Comparison of ENCODE assay signal across 9 cellular contexts in genomic region chr7:44046321-44047061, GRCh38. TPM values are rescaled to one million over a fixed set of nuclear protein-coding genes. Genes with fewer than 3 reads are reported as not detected.
DNase-seq lines count a peak whose midpoint lies in the region; ATAC-seq, FAIRE-seq and TF ChIP-seq lines count a peak whose summit lies in the region.
"Had no signal": no experiment of that assay in that cellular context is flagged by ENCODE, and none has a peak within 500 bp of the region (broad histone marks: within the 10 kb centered on the region; RNA-seq: fewer than 3 reads in every experiment).

No MANE protein-coding gene starts in this region.

- H3K27me3 ChIP-seq in BLaER1 treated with 17β-estradiol and CSF1 and Interleukin-3, amounts not matched to agents 10 nM and 100 nM, result no peaks in the 10 kb centered on the region
- H3K27me3 ChIP-seq in tibial nerve, result no peaks in the 10 kb centered on the region

- H4K20me1 ChIP-seq in BLaER1 treated with 17β-estradiol and CSF1 and Interleukin-3, amounts not matched to agents 10 nM and 100 nM, result peaks cover 41 to 64% (median 60%) of the 10 kb centered on the region in 11 experiments; a peak in 21 of 22 replicates

- H3K9ac ChIP-seq in BLaER1 treated with 17β-estradiol and CSF1 and Interleukin-3, amounts not matched to agents 10 nM and 100 nM, result peak overlapping the region; percentile 86 to 96 (median 90); a peak in 21 of 22 replicates
- H3K9ac ChIP-seq: parathyroid adenoma had no signal

- peaks cover 31 to 52% (median 36%) of the 10 kb centered on the region in 11 experiments for H3K36me3 ChIP-seq in BLaER1 treated with 17β-estradiol and CSF1 and Interleukin-3, amounts not matched to agents 10 nM and 100 nM
- peaks cover 2 to 32% (median 10%) of the 10 kb centered on the region in 3 donors for H3K36me3 ChIP-seq in tibial nerve

- no peaks in the 10 kb centered on the region for H3K9me3 Mint-ChIP-seq in activated T-helper 1 cell treated with anti-CD3 and anti-CD28 coated beads, Interleukin-12 subunit alpha, Interleukin-12 subunit beta, Interleukin-2, Interleukin-4 antibody, amounts not matched to agents 30 ng/mL and 10 ng/mL and 1 ng/mL, durations not matched to agents 14 hours and 24 hours and 36 hours
- H3K9me3 Mint-ChIP-seq in osteocyte (ENCODE audit: unreplicated experiment), result no peaks in the 10 kb centered on the region

- intact Hi-C loops in activated T-helper 1 cell treated with anti-CD3 and anti-CD28 coated beads, Interleukin-12 subunit alpha, Interleukin-12 subunit beta, Interleukin-2, Interleukin-4 antibody, amounts not matched to agents 30 ng/mL and 10 ng/mL and 1 ng/mL, durations not matched to agents 14 hours and 24 hours and 36 hours (cut with micrococcal nuclease), result no loop called here

- H3K27me3 Mint-ChIP-seq in activated T-helper 1 cell treated with anti-CD3 and anti-CD28 coated beads, Interleukin-12 subunit alpha, Interleukin-12 subunit beta, Interleukin-2, Interleukin-4 antibody, amounts not matched to agents 30 ng/mL and 10 ng/mL and 1 ng/mL, durations not matched to agents 14 hours and 24 hours and 36 hours (ENCODE audit: insufficient read depth), result no peaks in the 10 kb centered on the region
- H3K27me3 Mint-ChIP-seq in osteocyte (ENCODE audit: unreplicated experiment), result no peaks in the 10 kb centered on the region

- H3K4me3 ChIP-seq in BLaER1 treated with 17β-estradiol and CSF1 and Interleukin-3, amounts not matched to agents 10 nM and 100 nM, result peak overlapping the region; percentile 76 to 98 (median 89); a peak in 19 of 20 replicates
- no peak overlapping the region for H3K4me3 ChIP-seq in tibial nerve

- peak overlapping the region; percentile 92 for H3K4me3 Mint-ChIP-seq in activated T-helper 1 cell treated with anti-CD3 and anti-CD28 coated beads, Interleukin-12 subunit alpha, Interleukin-12 subunit beta, Interleukin-2, Interleukin-4 antibody, amounts not matched to agents 30 ng/mL and 10 ng/mL and 1 ng/mL, durations not matched to agents 14 hours and 24 hours and 36 hours
- H3K4me3 Mint-ChIP-seq in osteocyte (ENCODE audit: unreplicated experiment), result peak overlapping the region; percentile 82

- peaks cover 43 to 71% (median 70%) of the 10 kb centered on the region in 10 experiments for H3K4me1 ChIP-seq in BLaER1 treated with 17β-estradiol and CSF1 and Interleukin-3, amounts not matched to agents 10 nM and 100 nM
- peaks cover 0 to 47% (median 20%) of the 10 kb centered on the region in 4 donors for H3K4me1 ChIP-seq in tibial nerve

- H3K4me2 ChIP-seq in BLaER1 treated with 17β-estradiol and CSF1 and Interleukin-3, amounts not matched to agents 10 nM and 100 nM, result peak overlapping the region; percentile 89 to 100 (median 99)

- H3K36me3 Mint-ChIP-seq in activated T-helper 1 cell treated with anti-CD3 and anti-CD28 coated beads, Interleukin-12 subunit alpha, Interleukin-12 subunit beta, Interleukin-2, Interleukin-4 antibody, amounts not matched to agents 30 ng/mL and 10 ng/mL and 1 ng/mL, durations not matched to agents 14 hours and 24 hours and 36 hours (ENCODE audit: low read depth), result peaks cover 31% of the 10 kb centered on the region
- peaks cover 9% of the 10 kb centered on the region for H3K36me3 Mint-ChIP-seq in osteocyte (ENCODE audit: unreplicated experiment)

- DNase-seq in activated T-helper 1 cell treated with anti-CD3 and anti-CD28 coated beads, Interleukin-12 subunit alpha, Interleukin-12 subunit beta, Interleukin-2, Interleukin-4 antibody, amounts not matched to agents 30 ng/mL and 10 ng/mL and 1 ng/mL, durations not matched to agents 14 hours and 24 hours and 36 hours (ENCODE audit: low spot score), result no peak
- no peak for DNase-seq in osteocyte (ENCODE audit: extremely low spot score, unreplicated experiment)
- no peak for DNase-seq in tibial nerve (ENCODE audit: low spot score in 2 of 2)
- DNase-seq in NCI-H1694 treated with DMSO at 0.1 percent for 48 hours (lab: John Stamatoyannopoulos, UW), result no peak
- no peak for DNase-seq in urothelium cell line (ENCODE audit: low spot score)

- TF ChIP-seq EP300 in tibial nerve (IDR thresholded peaks at IDR 0.05), result no peak

- H3K4me1 Mint-ChIP-seq in activated T-helper 1 cell treated with anti-CD3 and anti-CD28 coated beads, Interleukin-12 subunit alpha, Interleukin-12 subunit beta, Interleukin-2, Interleukin-4 antibody, amounts not matched to agents 30 ng/mL and 10 ng/mL and 1 ng/mL, durations not matched to agents 14 hours and 24 hours and 36 hours (ENCODE audit: low read depth), result peaks cover 61% of the 10 kb centered on the region
- H3K4me1 Mint-ChIP-seq in osteocyte (ENCODE audit: unreplicated experiment), result peaks cover 26% of the 10 kb centered on the region

- peak overlapping the region; percentile 87 for H3K27ac Mint-ChIP-seq in activated T-helper 1 cell treated with anti-CD3 and anti-CD28 coated beads, Interleukin-12 subunit alpha, Interleukin-12 subunit beta, Interleukin-2, Interleukin-4 antibody, amounts not matched to agents 30 ng/mL and 10 ng/mL and 1 ng/mL, durations not matched to agents 14 hours and 24 hours and 36 hours
- H3K27ac Mint-ChIP-seq in osteocyte (ENCODE audit: unreplicated experiment), result peak overlapping the region; percentile 35

- TF ChIP-seq CTCF in osteocyte (IDR thresholded peaks at IDR 0.05) (no peak), tibial nerve (IDR thresholded peaks at IDR 0.05) (no peak)

- H3K27ac ChIP-seq in BLaER1 treated with 17β-estradiol and CSF1 and Interleukin-3, amounts not matched to agents 10 nM and 100 nM, result peak overlapping the region; percentile 31 to 94 (median 86); a peak in 21 of 22 replicates
- H3K27ac ChIP-seq in tibial nerve, result peak overlapping the region in 1 of 4 donors; percentile 22
- H3K27ac ChIP-seq: parathyroid adenoma had no signal

- H3K9me3 ChIP-seq in BLaER1 treated with 17β-estradiol and CSF1 and Interleukin-3, amounts not matched to agents 10 nM and 100 nM (replicated peaks in 1 of 11), result no peaks in the 10 kb centered on the region
- no peaks in the 10 kb centered on the region for H3K9me3 ChIP-seq in tibial nerve

- no peak for TF ChIP-seq POLR2A in tibial nerve (IDR thresholded peaks at IDR 0.05)

- WGBS in tibial nerve, 2 donors, result 69 to 79% methylated on average over 8 of the region's 8 CpGs

- ATAC-seq in GM19351 (IDR thresholded peaks at IDR 0.05; ENCODE audit: unreplicated experiment), result peak; percentile 47
- peak; percentile 49 for ATAC-seq in HG03457 (IDR thresholded peaks at IDR 0.05; ENCODE audit: unreplicated experiment)

- no peak for FAIRE-seq in urothelium cell line (lab: Jason Lieb, UNC)

RNA-seq across cellular contexts. Expression of gene DBNL, which starts 2.0 kb away (rescaled TPM):
- total RNA-seq in activated T-helper 1 cell treated with anti-CD3 and anti-CD28 coated beads, Interleukin-12 subunit alpha, Interleukin-12 subunit beta, Interleukin-2, Interleukin-4 antibody, amounts not matched to agents 30 ng/mL and 10 ng/mL and 1 ng/mL, durations not matched to agents 14 hours and 24 hours and 36 hours, result 140 TPM in 2 replicates
- total RNA-seq in osteocyte (94.5 and 106 TPM in 2 replicates), tibial nerve (100 to 1,000 TPM; 113 to 139 (median 126) TPM)

RNA-seq across cellular contexts. Expression of gene PGAM2, which starts 18.9 kb away (rescaled TPM):
- total RNA-seq in activated T-helper 1 cell treated with anti-CD3 and anti-CD28 coated beads, Interleukin-12 subunit alpha, Interleukin-12 subunit beta, Interleukin-2, Interleukin-4 antibody, amounts not matched to agents 30 ng/mL and 10 ng/mL and 1 ng/mL, durations not matched to agents 14 hours and 24 hours and 36 hours, result 0.42 and 0.78 TPM in 2 replicates
- total RNA-seq in osteocyte, result 0.97 TPM in 1 of 2 replicates, not detected in the other
- total RNA-seq in tibial nerve, result under 1 TPM in 1 of 4 donors, not detected in 3; 0.98 TPM

RNA-seq across cellular contexts. Expression of gene POLM, which starts 35.8 kb away (rescaled TPM):
- 36.9 and 41.7 TPM in 2 replicates for total RNA-seq in activated T-helper 1 cell treated with anti-CD3 and anti-CD28 coated beads, Interleukin-12 subunit alpha, Interleukin-12 subunit beta, Interleukin-2, Interleukin-4 antibody, amounts not matched to agents 30 ng/mL and 10 ng/mL and 1 ng/mL, durations not matched to agents 14 hours and 24 hours and 36 hours
- total RNA-seq in osteocyte, result 29.3 and 31.9 TPM in 2 replicates
- total RNA-seq in tibial nerve, result 100 to 1,000 TPM in 1 of 4 donors, 10 to 100 TPM in 3; 31.0 to 104 (median 89.5) TPM

RNA-seq across cellular contexts. Expression of gene SPDYE1, which starts 48.8 kb away (rescaled TPM):
- not detected in 2 replicates for total RNA-seq in activated T-helper 1 cell treated with anti-CD3 and anti-CD28 coated beads, Interleukin-12 subunit alpha, Interleukin-12 subunit beta, Interleukin-2, Interleukin-4 antibody, amounts not matched to agents 30 ng/mL and 10 ng/mL and 1 ng/mL, durations not matched to agents 14 hours and 24 hours and 36 hours
- total RNA-seq in osteocyte (not detected in 2 replicates), tibial nerve (not detected)

RNA-seq across cellular contexts. Expression of gene AEBP1, which starts 57.7 kb away (rescaled TPM):
- 17.0 and 17.2 TPM in 2 replicates for total RNA-seq in activated T-helper 1 cell treated with anti-CD3 and anti-CD28 coated beads, Interleukin-12 subunit alpha, Interleukin-12 subunit beta, Interleukin-2, Interleukin-4 antibody, amounts not matched to agents 30 ng/mL and 10 ng/mL and 1 ng/mL, durations not matched to agents 14 hours and 24 hours and 36 hours
- 781 and 794 TPM in 2 replicates for total RNA-seq in osteocyte
- total RNA-seq in tibial nerve, result 100 to 1,000 TPM; 142 to 440 (median 264) TPM

Comparison
In these comparisons a context has a peak if more than half of its experiments do, and no peak if none do; other contexts are left out.
1. H3K4me3 ChIP-seq: peak in BLaER1 treated with 17β-estradiol and CSF1 and Interleukin-3, amounts not matched to agents 10 nM and 100 nM (10 of 10); none in tibial nerve (0 of 4).